In genomic region chr10:79130255-79130654, GRCh38 we compare ENCODE assay signal across 18 cellular contexts.
DNase-seq lines count a peak whose midpoint lies in the region; ATAC-seq and TF ChIP-seq lines count a peak whose summit lies in the region.
"Had no signal": no experiment of that assay in that cellular context is flagged by ENCODE, and none has a peak within 500 bp of the region (broad histone marks: within the 10 kb centered on the region; RNA-seq: fewer than 3 reads in every experiment).

No MANE protein-coding gene starts in this region.

- H3K9me3 Mint-ChIP-seq in GM23338 (no peaks in the 10 kb centered on the region), osteocyte (ENCODE audit: unreplicated experiment) (no peaks in the 10 kb centered on the region)
- H3K9me3 Mint-ChIP-seq: activated naive CD4-positive, alpha-beta T cell treated with anti-CD3 and anti-CD28 coated beads, Interleukin-2, amount 50 U/mL, for 24 hours had no signal

- ATAC-seq in GM23338: no peak
- peak in 2 of 4 donors; percentile 6 to 16 for ATAC-seq in heart left ventricle

- no peaks in the 10 kb centered on the region; the same call in 1 of the 2 replicates for H4K20me1 ChIP-seq in GM23338 (replicated peaks; ENCODE audit: insufficient read depth)

- H3K9me2 ChIP-seq in GM23338 (ENCODE audit: insufficient read depth): no peaks in the 10 kb centered on the region

- peak overlapping the region; percentile 34 for H3K4me2 ChIP-seq in GM23338

- no peak overlapping the region for H2AFZ ChIP-seq in GM23338

- H3K36me3 ChIP-seq in GM23338 (ENCODE audit: insufficient read depth) (no peaks in the 10 kb centered on the region), heart left ventricle (peaks cover 0 to 31% (median 12%) of the 10 kb centered on the region in 9 donors)

- no peaks in the 10 kb centered on the region for H3K9me3 ChIP-seq in heart left ventricle

- peak overlapping the region; percentile 42 for H3K4me3 Mint-ChIP-seq in GM23338
- H3K4me3 Mint-ChIP-seq in osteocyte (ENCODE audit: unreplicated experiment): no peak overlapping the region
- H3K4me3 Mint-ChIP-seq: activated naive CD4-positive, alpha-beta T cell treated with anti-CD3 and anti-CD28 coated beads, Interleukin-2, amount 50 U/mL, for 24 hours had no signal

- H3K79me2 ChIP-seq in GM23338 (replicated peaks; ENCODE audit: insufficient read depth): peaks cover 23% of the 10 kb centered on the region

- H3K4me3 ChIP-seq in GM23338: peak overlapping the region; percentile 37; the same call in 1 of the 2 replicates
- no peak overlapping the region for H3K4me3 ChIP-seq in heart left ventricle

- POLR2A ChIA-PET in RWPE1 (lab: Yijun Ruan, JAX; ENCODE audit: low non-redundant PET): interaction anchor here (0.6 kb wide), 1 partner anchor 52 kb away, joined by 10 read pairs; no protein-coding TSS in a partner anchor

- H3K27ac ChIP-seq in GM23338 (ENCODE audit: low read depth): no peak overlapping the region
- peak overlapping the region; percentile 31; the same call in 1 of the 2 replicates for H3K27ac ChIP-seq in RWPE1
- peak overlapping the region in 11 of 12 donors; percentile 2 to 97 (median 67) for H3K27ac ChIP-seq in heart left ventricle

- H3K4me1 Mint-ChIP-seq in GM23338 (peaks cover 79% of the 10 kb centered on the region), osteocyte (ENCODE audit: unreplicated experiment) (peaks cover 69% of the 10 kb centered on the region)

- no peaks in the 10 kb centered on the region for H3K36me3 Mint-ChIP-seq in GM23338 (ENCODE audit: low read depth)
- H3K36me3 Mint-ChIP-seq in osteocyte (ENCODE audit: unreplicated experiment): peaks cover 19% of the 10 kb centered on the region
- H3K36me3 Mint-ChIP-seq: activated naive CD4-positive, alpha-beta T cell treated with anti-CD3 and anti-CD28 coated beads, Interleukin-2, amount 50 U/mL, for 24 hours had no signal

- H3K4me1 ChIP-seq in GM23338 (ENCODE audit: insufficient read depth) (peaks cover 69% of the 10 kb centered on the region), heart left ventricle (peaks cover 10 to 100% (median 91%) of the 10 kb centered on the region in 12 donors)

- H3K27me3 ChIP-seq in GM23338 (ENCODE audit: insufficient read depth) (no peaks in the 10 kb centered on the region), heart left ventricle (no peaks in the 10 kb centered on the region)

- no peak for TF ChIP-seq POLR2A in heart left ventricle (IDR thresholded peaks at IDR 0.05)

- intact Hi-C loops in heart left ventricle (cut with DNase I): loop anchor here in 6 of 10 donors (5.0 to 10.0 kb wide), 5 partner anchors 45 to 65 kb away; no protein-coding TSS in a partner anchor

- H3K27me3 Mint-ChIP-seq in GM23338 (ENCODE audit: insufficient read depth, low read depth, poor library complexity): peaks cover 27% of the 10 kb centered on the region
- no peaks in the 10 kb centered on the region for H3K27me3 Mint-ChIP-seq in osteocyte (ENCODE audit: unreplicated experiment)
- H3K27me3 Mint-ChIP-seq: activated naive CD4-positive, alpha-beta T cell treated with anti-CD3 and anti-CD28 coated beads, Interleukin-2, amount 50 U/mL, for 24 hours had no signal

- no peak for DNase-seq in GM23338 (ENCODE audit: low spot score)
- DNase-seq in RWPE1 (ENCODE audit: low spot score): no peak
- peak in 1 of 5 donors; percentile 56 for DNase-seq in heart left ventricle
- no peak for DNase-seq in osteocyte (ENCODE audit: extremely low spot score, unreplicated experiment)
- no peak for DNase-seq in activated CD4-positive, CD25-positive, alpha-beta regulatory T cell (lab: John Stamatoyannopoulos, UW)
- DNase-seq in NCI-H526 treated with DMSO at 0.1 percent for 48 hours (lab: John Stamatoyannopoulos, UW): no peak
- no peak for DNase-seq in NCI-H1436 (lab: John Stamatoyannopoulos, UW)
- DNase-seq in iPS-NIHi7 (ENCODE audit: extremely low spot score): no peak
- DNase-seq: activated CD4-positive, alpha-beta T cell treated with anti-CD3 and anti-CD28 coated beads for 48 hours; GDM1; head of caudate nucleus; NCI-H1092; NCI-H748 treated with DMSO at 0.1 percent for 48 hours; nucleus accumbens; OCI-M1; stimulated activated CD4-positive, alpha-beta T cell treated with anti-CD3 and anti-CD28 coated beads, Interleukin-4, amount 100 ng/mL, for 1 hour; T1000 had no signal

- no peaks in the 10 kb centered on the region for H3F3A ChIP-seq in GM23338 (replicated peaks; ENCODE audit: low read depth)

- TF ChIP-seq CTCF in GM23338 (conservative IDR thresholded peaks at IDR 0.05; ENCODE audit: low read depth in 2 of 2) (no peak), RWPE1 (conservative IDR thresholded peaks at IDR 0.05; ENCODE audit: low read depth) (no peak), heart left ventricle (IDR thresholded peaks at IDR 0.05) (no peak), osteocyte (IDR thresholded peaks at IDR 0.05) (no peak)

- H3K27ac Mint-ChIP-seq in GM23338: peak overlapping the region; percentile 87
- peak overlapping the region; percentile 12 for H3K27ac Mint-ChIP-seq in osteocyte (ENCODE audit: unreplicated experiment)
- H3K27ac Mint-ChIP-seq: activated naive CD4-positive, alpha-beta T cell treated with anti-CD3 and anti-CD28 coated beads, Interleukin-2, amount 50 U/mL, for 24 hours had no signal

- CTCF ChIA-PET in RWPE1 (lab: Yijun Ruan, JAX): no interaction called here

- WGBS in heart left ventricle, 4 donors: 76 to 89% (median 77%) methylated on average over 4 to 5 of the region's 5 CpGs

TF ChIP-seq in GM23338, 12 proteins besides CTCF, POLR2A, EP300 and RAD21 (continues in another document):
- TF ChIP-seq ZNF331 (CRISPR knock-in tag; IDR thresholded peaks at IDR 0.05; ENCODE audit: low read depth): no peak
- TF ChIP-seq NANOG (IDR thresholded peaks at IDR 0.05; ENCODE audit: borderline replicate concordance): no peak
- TF ChIP-seq EZH2phosphoT487 (IDR thresholded peaks at IDR 0.05; ENCODE audit: unreplicated experiment): no peak
- no peak for TF ChIP-seq ZNF462 (CRISPR knock-in tag; IDR thresholded peaks at IDR 0.05)
